Comparison of ENCODE assay signal across 1 cellular context in genomic region chr10:19638873-19639233, GRCh38.
TF ChIP-seq lines count a peak whose summit lies in the region.

No MANE protein-coding gene starts in this region.

TF ChIP-seq in SK-N-SH, 30 proteins besides CTCF, POLR2A, EP300 and RAD21 (continued from another document):
- TF ChIP-seq, protein P1, sequence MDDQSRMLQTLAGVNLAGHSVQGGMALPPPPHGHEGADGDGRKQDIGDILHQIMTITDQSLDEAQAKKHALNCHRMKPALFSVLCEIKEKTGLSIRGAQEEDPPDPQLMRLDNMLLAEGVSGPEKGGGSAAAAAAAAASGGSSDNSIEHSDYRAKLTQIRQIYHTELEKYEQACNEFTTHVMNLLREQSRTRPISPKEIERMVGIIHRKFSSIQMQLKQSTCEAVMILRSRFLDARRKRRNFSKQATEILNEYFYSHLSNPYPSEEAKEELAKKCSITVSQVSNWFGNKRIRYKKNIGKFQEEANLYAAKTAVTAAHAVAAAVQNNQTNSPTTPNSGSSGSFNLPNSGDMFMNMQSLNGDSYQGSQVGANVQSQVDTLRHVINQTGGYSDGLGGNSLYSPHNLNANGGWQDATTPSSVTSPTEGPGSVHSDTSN (IDR thresholded peaks at IDR 0.05) = no peak
- TF ChIP-seq, protein P2, sequence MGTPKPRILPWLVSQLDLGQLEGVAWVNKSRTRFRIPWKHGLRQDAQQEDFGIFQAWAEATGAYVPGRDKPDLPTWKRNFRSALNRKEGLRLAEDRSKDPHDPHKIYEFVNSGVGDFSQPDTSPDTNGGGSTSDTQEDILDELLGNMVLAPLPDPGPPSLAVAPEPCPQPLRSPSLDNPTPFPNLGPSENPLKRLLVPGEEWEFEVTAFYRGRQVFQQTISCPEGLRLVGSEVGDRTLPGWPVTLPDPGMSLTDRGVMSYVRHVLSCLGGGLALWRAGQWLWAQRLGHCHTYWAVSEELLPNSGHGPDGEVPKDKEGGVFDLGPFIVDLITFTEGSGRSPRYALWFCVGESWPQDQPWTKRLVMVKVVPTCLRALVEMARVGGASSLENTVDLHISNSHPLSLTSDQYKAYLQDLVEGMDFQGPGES (IDR thresholded peaks at IDR 0.05; ENCODE audit: low read depth, low read length) = no peak
- TF ChIP-seq RXRA (IDR thresholded peaks at IDR 0.05; ENCODE audit: borderline replicate concordance, low read depth) (no peak), MEF2A (IDR thresholded peaks at IDR 0.05; ENCODE audit: borderline replicate concordance, low read depth) (no peak), GATA2 (CRISPR knock-in tag; IDR thresholded peaks at IDR 0.05) (no peak), NFIC (IDR thresholded peaks at IDR 0.05; ENCODE audit: borderline replicate concordance) (no peak), ELF1 (IDR thresholded peaks at IDR 0.05) (no peak), ZBTB33 (IDR thresholded peaks at IDR 0.05; ENCODE audit: borderline replicate concordance, low read depth) (no peak), TEAD4 (IDR thresholded peaks at IDR 0.05; ENCODE audit: borderline replicate concordance, insufficient read depth) (no peak), POLR2AphosphoS5 (IDR thresholded peaks at IDR 0.05; ENCODE audit: low read depth, low read length) (no peak), TCF12 (IDR thresholded peaks at IDR 0.05) (no peak)
- TF ChIP-seq, protein P3, sequence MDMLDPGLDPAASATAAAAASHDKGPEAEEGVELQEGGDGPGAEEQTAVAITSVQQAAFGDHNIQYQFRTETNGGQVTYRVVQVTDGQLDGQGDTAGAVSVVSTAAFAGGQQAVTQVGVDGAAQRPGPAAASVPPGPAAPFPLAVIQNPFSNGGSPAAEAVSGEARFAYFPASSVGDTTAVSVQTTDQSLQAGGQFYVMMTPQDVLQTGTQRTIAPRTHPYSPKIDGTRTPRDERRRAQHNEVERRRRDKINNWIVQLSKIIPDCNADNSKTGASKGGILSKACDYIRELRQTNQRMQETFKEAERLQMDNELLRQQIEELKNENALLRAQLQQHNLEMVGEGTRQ (IDR thresholded peaks at IDR 0.05; ENCODE audit: borderline replicate concordance, low read depth, low read length) = no peak
TF ChIP-seq in SK-N-SH: peak in this region for 0.
